Comparison of ENCODE assay signal across 23 cellular contexts in the genomic region with DNA sequence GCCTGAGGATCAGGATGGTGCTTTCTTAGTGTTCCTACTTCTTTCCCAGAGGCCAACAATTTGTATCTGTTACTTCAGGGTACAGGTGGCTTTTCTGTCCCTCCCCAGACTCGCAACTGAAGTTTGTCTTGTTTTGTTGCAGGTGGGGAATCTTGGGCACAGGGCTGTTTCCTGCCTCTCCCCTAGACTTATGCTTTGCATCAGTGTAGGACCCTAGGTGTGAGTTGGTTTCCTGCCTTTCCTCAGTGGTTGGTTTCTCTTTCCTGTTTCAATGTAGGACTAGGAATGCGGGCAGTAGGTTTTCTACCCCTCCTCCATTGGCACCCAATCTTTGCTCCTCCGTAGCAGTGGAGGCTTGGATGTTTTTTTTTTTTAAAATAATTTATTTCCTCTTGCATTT.
DNase-seq lines count a peak whose midpoint lies in the region; ATAC-seq and TF ChIP-seq lines count a peak whose summit lies in the region.
"Had no signal": no experiment of that assay in that cellular context is flagged by ENCODE, and none has a peak within 500 bp of the region (broad histone marks: within the 10 kb centered on the region; RNA-seq: fewer than 3 reads in every experiment).

No MANE protein-coding gene starts in this region.

- no peaks in the 10 kb centered on the region; a peak in 1 of 5 replicates for H3K9me3 Mint-ChIP-seq in H9
- H3K9me3 Mint-ChIP-seq in WTC11 = no peaks in the 10 kb centered on the region

- POLR2A ChIA-PET in WTC11 (lab: Charles Lee) = no interaction called here

- peaks cover 15% of the 10 kb centered on the region for H3K36me3 ChIP-seq in Karpas-422 (ENCODE audit: insufficient read depth, low read length)

- H3K4me3 ChIP-seq in Karpas-422 (ENCODE audit: low read length) = no peak overlapping the region
- H3K4me3 ChIP-seq: A549, PC-9, SK-N-MC had no signal

- peak; percentile 82 for ATAC-seq in WTC11
- ATAC-seq: A549 had no signal

- no peak overlapping the region for H3K18ac ChIP-seq in H9 (ENCODE audit: insufficient read length, low read depth, low read length)

- H3K4me1 ChIP-seq in H9 (ENCODE audit: insufficient read depth, low read length) = peaks cover 5% of the 10 kb centered on the region
- peaks cover 33% of the 10 kb centered on the region for H3K4me1 ChIP-seq in Karpas-422 (ENCODE audit: low read length)
- H3K4me1 ChIP-seq: A549 had no signal

- DNase-seq in H9 (no peak), Karpas-422 (no peak), WTC11 (ENCODE audit: low spot score) (no peak), iPS-NIHi11 (ENCODE audit: low spot score) (peak; percentile 11), cerebellum (ENCODE audit: low spot score) (no peak), nucleus accumbens (lab: John Stamatoyannopoulos, UW) (no peak), H4 (ENCODE audit: low spot score) (no peak), globus pallidus (ENCODE audit: low spot score) (no peak)
- DNase-seq: GF-D8, HCEC 1CT, NCI-H1092 treated with DMSO at 0.1 percent for 48 hours, NCI-H1694, NCI-H2081 treated with DMSO at 0.1 percent for 48 hours, NCI-H2171 treated with DMSO at 0.1 percent for 48 hours, NCI-H526, PC-9, RPMI8226, SHP77 treated with DMSO at 0.1 percent for 48 hours, SW 1271 had no signal

- H2AFZ ChIP-seq in H9 (ENCODE audit: low read length) (no peak overlapping the region), Karpas-422 (ENCODE audit: low read length) (no peak overlapping the region)
- H2AFZ ChIP-seq: PC-9 had no signal

- H3K4me1 Mint-ChIP-seq in H9 (peaks cover 8 to 13% of the 10 kb centered on the region in 2 experiments), WTC11 (peaks cover 19% of the 10 kb centered on the region)
- H3K4me1 Mint-ChIP-seq: CD14-positive monocyte had no signal

- H3K27ac Mint-ChIP-seq in H9 (peak overlapping the region in 2 of 3 experiments; percentile 19 to 59; a peak in 2 of 7 replicates), WTC11 (peak overlapping the region; percentile 77)
- H3K27ac Mint-ChIP-seq: B cell, CD14-positive monocyte had no signal

- no peak overlapping the region for H2BK15ac ChIP-seq in H9 (ENCODE audit: low read depth, low read length)

- no peak overlapping the region for H2BK20ac ChIP-seq in H9 (ENCODE audit: low read depth, low read length, poor library complexity, severe bottlenecking)

- CTCF ChIA-PET in WTC11 (lab: Charles Lee) = no interaction called here

- H4K20me1 ChIP-seq in H9 (ENCODE audit: control insufficient read depth, insufficient read depth, insufficient read length) (no peaks in the 10 kb centered on the region), Karpas-422 (ENCODE audit: insufficient read depth, low read depth, low read length) (no peaks in the 10 kb centered on the region)

- no peaks in the 10 kb centered on the region for H3K9me3 ChIP-seq in H9 (ENCODE audit: control insufficient read depth, low read depth, low read length)
- H3K9me3 ChIP-seq in Karpas-422 (ENCODE audit: low read length) = no peaks in the 10 kb centered on the region
- H3K9me3 ChIP-seq: A549 had no signal

- no peaks in the 10 kb centered on the region for H3K79me1 ChIP-seq in H9 (ENCODE audit: insufficient read depth, low read depth, low read length, poor library complexity, severe bottlenecking)

- no peak overlapping the region for H3K9ac ChIP-seq in H9 (ENCODE audit: extremely low read depth, insufficient read length, low read length)
- no peak overlapping the region for H3K9ac ChIP-seq in Karpas-422 (ENCODE audit: low read length)

- no peaks in the 10 kb centered on the region for H3K27me3 Mint-ChIP-seq in H9 (ENCODE audit: low read depth)
- H3K27me3 Mint-ChIP-seq in WTC11 (ENCODE audit: low read depth) = no peaks in the 10 kb centered on the region
- H3K27me3 Mint-ChIP-seq: B cell had no signal

- H3K4me3 Mint-ChIP-seq in H9 (no peak overlapping the region), WTC11 (no peak overlapping the region)
- H3K4me3 Mint-ChIP-seq: B cell, CD14-positive monocyte had no signal

- H3K4me2 ChIP-seq in H9 (ENCODE audit: insufficient read depth, insufficient read length, low read length) (no peak overlapping the region), Karpas-422 (ENCODE audit: low read depth, low read length, poor library complexity, severe bottlenecking) (no peak overlapping the region)
- H3K4me2 ChIP-seq: A549, PC-9 had no signal

- H3K23ac ChIP-seq in H9 (ENCODE audit: insufficient read length, low read depth, low read length) = no peak overlapping the region

- H3K56ac ChIP-seq in H9 (ENCODE audit: insufficient read length, low read depth, low read length) = no peak overlapping the region

- H3K23me2 ChIP-seq in H9 (ENCODE audit: insufficient read length, low read depth, low read length, poor library complexity, severe bottlenecking) = no peaks in the 10 kb centered on the region

- no peak overlapping the region for H4K91ac ChIP-seq in H9 (ENCODE audit: insufficient read length, low read depth, low read length)

- H3T11ph ChIP-seq in H9 (ENCODE audit: low read length) = no peak overlapping the region

- H3K79me2 ChIP-seq in H9 (ENCODE audit: insufficient read depth, low read length) = no peaks in the 10 kb centered on the region; the same call in 1 of the 2 replicates
- H3K79me2 ChIP-seq in Karpas-422 (ENCODE audit: low read length) = peaks cover 85% of the 10 kb centered on the region

- H3K27ac ChIP-seq in H9 (ENCODE audit: insufficient read length, low read depth, low read length) (no peak overlapping the region), Karpas-422 (ENCODE audit: low read length) (peak overlapping the region; percentile 37; the same call in 1 of the 2 replicates)
- H3K27ac ChIP-seq: A549, PC-9, SK-N-MC had no signal

- H3K27me3 ChIP-seq in H9 (ENCODE audit: insufficient read depth, low read length) = no peaks in the 10 kb centered on the region
- H3K27me3 ChIP-seq in Karpas-422 (ENCODE audit: low read length) = no peaks in the 10 kb centered on the region

- WGBS in H9 (ENCODE audit: extremely low coverage, insufficient read length, low lambda C conversion rate) = no CpG with 5 or more reads among the region's 3 CpGs

- no peaks in the 10 kb centered on the region for H3K36me3 Mint-ChIP-seq in H9 (ENCODE audit: insufficient read depth in 1 of 3, low read depth in 3 of 3)
- no peaks in the 10 kb centered on the region for H3K36me3 Mint-ChIP-seq in WTC11
- H3K36me3 Mint-ChIP-seq: CD14-positive monocyte had no signal

- no peak overlapping the region for H4K8ac ChIP-seq in H9 (replicated peaks; ENCODE audit: insufficient read length, low read depth, low read length)

- no peaks in the 10 kb centered on the region for H3K9me2 ChIP-seq in Karpas-422 (replicated peaks; ENCODE audit: insufficient read depth, low read length)

- H3K4ac ChIP-seq in H9 (ENCODE audit: low read depth, low read length) = no peak overlapping the region

- H3K14ac ChIP-seq in H9 (ENCODE audit: insufficient read depth, low read length) = no peak overlapping the region

- H2BK5ac ChIP-seq in H9 (ENCODE audit: insufficient read length, low read length) = no peak overlapping the region

- no peak overlapping the region for H2BK120ac ChIP-seq in H9 (ENCODE audit: low read depth, low read length, poor library complexity, severe bottlenecking)

- no peak overlapping the region for H2BK12ac ChIP-seq in H9 (ENCODE audit: insufficient read length, low read depth, low read length)

- H2AK5ac ChIP-seq in H9 (ENCODE audit: insufficient read length, low read length) = no peak overlapping the region

- no peak overlapping the region for H4K5ac ChIP-seq in H9 (ENCODE audit: insufficient read length, low read depth, low read length)

- TF ChIP-seq CTCF in H9 (conservative IDR thresholded peaks at IDR 0.05) = no peak
- TF ChIP-seq CTCF in WTC11 (IDR thresholded peaks at IDR 0.05) = no peak

TF ChIP-seq in WTC11, 78 proteins besides CTCF, POLR2A, EP300 and RAD21:
- no peak for TF ChIP-seq NFYB (CRISPR knock-in tag; conservative IDR thresholded peaks at IDR 0.05; ENCODE audit: low read depth)
- no peak for TF ChIP-seq CREM (CRISPR knock-in tag; IDR thresholded peaks at IDR 0.05)
- no peak for TF ChIP-seq ZNF416 (CRISPR knock-in tag; IDR thresholded peaks at IDR 0.05)
- TF ChIP-seq ATF1 (CRISPR knock-in tag; IDR thresholded peaks at IDR 0.05) = no peak
- TF ChIP-seq, protein P1, sequence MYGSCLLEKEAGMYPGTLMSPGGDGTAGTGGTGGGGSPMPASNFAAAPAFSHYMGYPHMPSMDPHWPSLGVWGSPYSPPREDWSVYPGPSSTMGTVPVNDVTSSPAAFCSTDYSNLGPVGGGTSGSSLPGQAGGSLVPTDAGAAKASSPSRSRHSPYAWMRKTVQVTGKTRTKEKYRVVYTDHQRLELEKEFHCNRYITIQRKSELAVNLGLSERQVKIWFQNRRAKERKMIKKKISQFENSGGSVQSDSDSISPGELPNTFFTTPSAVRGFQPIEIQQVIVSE (CRISPR knock-in tag; IDR thresholded peaks at IDR 0.05; ENCODE audit: borderline replicate concordance) = no peak
- TF ChIP-seq TEAD1 (CRISPR knock-in tag; IDR thresholded peaks at IDR 0.05) = no peak
- TF ChIP-seq, protein P2, sequence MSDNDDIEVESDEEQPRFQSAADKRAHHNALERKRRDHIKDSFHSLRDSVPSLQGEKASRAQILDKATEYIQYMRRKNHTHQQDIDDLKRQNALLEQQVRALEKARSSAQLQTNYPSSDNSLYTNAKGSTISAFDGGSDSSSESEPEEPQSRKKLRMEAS (CRISPR knock-in tag; IDR thresholded peaks at IDR 0.05) = no peak
- TF ChIP-seq MXD4 (CRISPR knock-in tag; IDR thresholded peaks at IDR 0.05; ENCODE audit: borderline replicate concordance) = no peak
